ENCODE assay signal across 1 cellular context in the genomic region with DNA sequence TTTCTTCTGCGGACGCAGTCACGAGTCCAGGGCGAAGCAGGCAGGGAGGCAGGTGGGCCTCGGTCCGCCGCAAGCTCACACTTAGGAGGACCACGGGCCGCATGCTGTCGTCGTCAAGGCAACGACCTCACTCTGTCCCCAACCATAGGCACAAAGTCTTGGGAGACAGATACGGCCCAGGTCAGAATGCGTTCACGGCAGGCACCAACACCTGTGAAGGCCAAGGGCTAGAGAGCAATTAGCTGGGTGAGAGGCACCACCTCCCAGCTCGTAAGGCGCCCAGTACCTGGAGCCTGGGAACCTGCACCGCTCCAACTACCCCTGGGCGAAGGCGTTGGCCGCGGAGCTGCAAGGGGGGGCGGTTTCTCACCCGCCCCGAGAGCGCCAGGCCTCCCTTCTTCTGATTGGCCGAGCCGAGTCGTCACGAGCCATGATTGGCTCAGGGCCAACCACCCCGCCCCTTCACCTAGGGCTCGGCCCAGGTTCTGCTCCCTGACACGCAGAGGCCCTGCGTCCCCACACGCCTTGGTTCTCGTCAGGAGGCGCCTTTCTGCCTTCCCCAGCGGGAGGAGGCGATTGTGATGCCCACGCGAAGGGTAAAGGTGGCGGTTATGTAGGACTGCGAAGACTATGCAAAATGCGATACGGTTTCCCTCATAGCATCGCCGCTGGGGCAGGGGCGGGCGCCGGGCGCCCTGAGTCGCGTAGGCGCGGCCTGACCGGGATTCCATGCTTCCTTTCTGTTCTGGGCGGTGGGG.
TF ChIP-seq lines count a peak whose summit lies in the region.

A gene (minus strand): TSS at position 355 of the 758 bp plus-strand sequence. CDS start 4,540 bp downstream, outside the sequence.

TF ChIP-seq in GM12878, 131 proteins besides CTCF, POLR2A, EP300 and RAD21 (continued from another document):
- TF ChIP-seq, protein P1, sequence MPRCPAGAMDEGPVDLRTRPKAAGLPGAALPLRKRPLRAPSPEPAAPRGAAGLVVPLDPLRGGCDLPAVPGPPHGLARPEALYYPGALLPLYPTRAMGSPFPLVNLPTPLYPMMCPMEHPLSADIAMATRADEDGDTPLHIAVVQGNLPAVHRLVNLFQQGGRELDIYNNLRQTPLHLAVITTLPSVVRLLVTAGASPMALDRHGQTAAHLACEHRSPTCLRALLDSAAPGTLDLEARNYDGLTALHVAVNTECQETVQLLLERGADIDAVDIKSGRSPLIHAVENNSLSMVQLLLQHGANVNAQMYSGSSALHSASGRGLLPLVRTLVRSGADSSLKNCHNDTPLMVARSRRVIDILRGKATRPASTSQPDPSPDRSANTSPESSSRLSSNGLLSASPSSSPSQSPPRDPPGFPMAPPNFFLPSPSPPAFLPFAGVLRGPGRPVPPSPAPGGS (IDR thresholded peaks at IDR 0.05; ENCODE audit: borderline replicate concordance, insufficient read depth, low read depth, low read length, poor library complexity, severe bottlenecking) = no peak
- TF ChIP-seq NR2F1 (conservative IDR thresholded peaks at IDR 0.05) (0 out of 2 replicates have a peak, but pooled peaks have one; percentile 15), BHLHE40 (IDR thresholded peaks at IDR 0.05; ENCODE audit: borderline replicate concordance in 1 of 2, low read depth in 2 of 2, low read length in 1 of 2) (0 out of 4 replicates have a peak, but pooled peaks of 1 of the 2 experiments have one; percentile 43)
